ENCODE assay signal across 18 cellular contexts in the genomic region with DNA sequence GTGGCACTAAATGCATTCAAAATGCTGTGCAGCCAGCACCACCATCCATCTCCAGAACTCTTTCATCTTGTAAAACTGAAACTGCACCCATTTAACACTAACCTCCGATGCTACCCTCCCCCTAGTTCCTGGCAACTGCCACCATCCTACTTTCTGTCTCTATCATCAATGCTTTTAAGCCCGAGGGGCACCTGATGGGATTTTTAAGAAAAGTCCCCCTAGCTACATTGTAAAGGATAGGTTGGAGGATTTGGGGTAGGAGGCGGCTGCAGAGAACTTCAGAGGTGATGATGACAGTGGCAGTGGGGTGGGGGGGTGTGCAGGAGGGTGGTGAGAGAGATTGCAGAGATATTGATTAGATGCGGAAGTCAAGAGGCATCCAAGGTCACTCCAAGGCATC. TPM values are rescaled to one million over a fixed set of nuclear protein-coding genes. Genes with fewer than 3 reads are reported as not detected.
DNase-seq lines count a peak whose midpoint lies in the region; ATAC-seq and TF ChIP-seq lines count a peak whose summit lies in the region.
"Had no signal": no experiment of that assay in that cellular context is flagged by ENCODE, and none has a peak within 500 bp of the region (broad histone marks: within the 10 kb centered on the region; RNA-seq: fewer than 3 reads in every experiment).

No MANE protein-coding gene starts in this region.

- no peak for TF ChIP-seq CTCF in uterus (IDR thresholded peaks at IDR 0.05)

- CTCF ChIA-PET in activated CD4-positive, alpha-beta memory T cell treated with anti-CD3 and anti-CD28 coated beads, Interleukin-2, amount 10 ng/mL, durations not matched to agents 7 days and 5 days (lab: Charles Lee) = interaction anchor here (0.7 to 1.3 kb wide), 2 partner anchors 157 to 289 kb away, joined by 3 read pairs; no protein-coding TSS in a partner anchor

- no peaks in the 10 kb centered on the region for H3K36me3 Mint-ChIP-seq in activated T-cell treated with anti-CD3 and anti-CD28 coated beads, Interleukin-2, amount 50 U/mL, for 24 hours (ENCODE audit: low read depth)
- no peaks in the 10 kb centered on the region for H3K36me3 Mint-ChIP-seq in activated CD4-positive, alpha-beta memory T cell treated with anti-CD3 and anti-CD28 coated beads, Interleukin-2, amount 10 ng/mL, durations not matched to agents 7 days and 5 days (ENCODE audit: low read depth)

- no peak for DNase-seq in activated T-cell treated with anti-CD3 and anti-CD28 coated beads, Interleukin-2, amount 50 U/mL, for 24 hours
- DNase-seq in activated T-cell treated with anti-CD3 and anti-CD28 coated beads for 4 hours (no peak), uterus (no peak), nucleus accumbens (lab: John Stamatoyannopoulos, UW) (no peak), NCI-H446 (lab: John Stamatoyannopoulos, UW) (no peak)
- DNase-seq in activated CD4-positive, alpha-beta memory T cell treated with anti-CD3 and anti-CD28 coated beads, Interleukin-2, amount 10 ng/mL, durations not matched to agents 7 days and 5 days = peak; percentile 51
- peak; percentile 50 for DNase-seq in stimulated activated CD8-positive, alpha-beta memory T cell treated with anti-CD3 and anti-CD28 coated beads, Interleukin-4, amount 100 ng/mL, for 48 hours
- DNase-seq: activated gamma-delta T cell treated with Interleukin-2 at 50 U/mL for 16 hours; Calu3; effector CD4-positive, alpha-beta T cell; NCI-H1694; NCI-H510A; OCI-M1; spleen had no signal

- no peak overlapping the region for H3K4me3 ChIP-seq in uterus
- H3K4me3 ChIP-seq: thoracic aorta had no signal

- H3K4me1 Mint-ChIP-seq in activated T-cell treated with anti-CD3 and anti-CD28 coated beads, Interleukin-2, amount 50 U/mL, for 24 hours (ENCODE audit: low read depth) = peaks cover 31% of the 10 kb centered on the region
- H3K4me1 Mint-ChIP-seq in activated CD4-positive, alpha-beta memory T cell treated with anti-CD3 and anti-CD28 coated beads, Interleukin-2, amount 10 ng/mL, durations not matched to agents 7 days and 5 days = peaks cover 43% of the 10 kb centered on the region

- no peaks in the 10 kb centered on the region for H3K36me3 ChIP-seq in uterus
- H3K36me3 ChIP-seq: spleen, thoracic aorta had no signal

- H3K27ac ChIP-seq in uterus = no peak overlapping the region
- H3K27ac ChIP-seq: spleen, thoracic aorta, VCaP had no signal

- no peak for TF ChIP-seq POLR2A in uterus (IDR thresholded peaks at IDR 0.05)

- no peaks in the 10 kb centered on the region for H3K4me1 ChIP-seq in uterus

- peak overlapping the region; percentile 13 for H3K4me3 Mint-ChIP-seq in activated T-cell treated with anti-CD3 and anti-CD28 coated beads, Interleukin-2, amount 50 U/mL, for 24 hours
- H3K4me3 Mint-ChIP-seq in activated CD4-positive, alpha-beta memory T cell treated with anti-CD3 and anti-CD28 coated beads, Interleukin-2, amount 10 ng/mL, durations not matched to agents 7 days and 5 days = peak overlapping the region; percentile 51

- no peaks in the 10 kb centered on the region for H3K9me3 ChIP-seq in uterus
- H3K9me3 ChIP-seq: spleen, thoracic aorta had no signal

- intact Hi-C loops in uterus (cut with DNase I; ENCODE audit: low total_unique reads) = no loop called here

- peak; percentile 53 for ATAC-seq in GM19351 (IDR thresholded peaks at IDR 0.05; ENCODE audit: unreplicated experiment)
- ATAC-seq: left lobe of liver had no signal

- peak overlapping the region; percentile 12 for H3K27ac Mint-ChIP-seq in activated T-cell treated with anti-CD3 and anti-CD28 coated beads, Interleukin-2, amount 50 U/mL, for 24 hours
- peak overlapping the region; percentile 78 for H3K27ac Mint-ChIP-seq in activated CD4-positive, alpha-beta memory T cell treated with anti-CD3 and anti-CD28 coated beads, Interleukin-2, amount 10 ng/mL, durations not matched to agents 7 days and 5 days

- H3K27me3 Mint-ChIP-seq in activated T-cell treated with anti-CD3 and anti-CD28 coated beads, Interleukin-2, amount 50 U/mL, for 24 hours = peaks cover 3% of the 10 kb centered on the region
- peaks cover 4% of the 10 kb centered on the region for H3K27me3 Mint-ChIP-seq in activated CD4-positive, alpha-beta memory T cell treated with anti-CD3 and anti-CD28 coated beads, Interleukin-2, amount 10 ng/mL, durations not matched to agents 7 days and 5 days

- H3K27me3 ChIP-seq in uterus = no peaks in the 10 kb centered on the region
- H3K27me3 ChIP-seq: spleen had no signal

- no peaks in the 10 kb centered on the region for H3K9me3 Mint-ChIP-seq in activated T-cell treated with anti-CD3 and anti-CD28 coated beads, Interleukin-2, amount 50 U/mL, for 24 hours
- H3K9me3 Mint-ChIP-seq in activated CD4-positive, alpha-beta memory T cell treated with anti-CD3 and anti-CD28 coated beads, Interleukin-2, amount 10 ng/mL, durations not matched to agents 7 days and 5 days = no peaks in the 10 kb centered on the region

- POLR2A ChIA-PET in activated CD4-positive, alpha-beta memory T cell treated with anti-CD3 and anti-CD28 coated beads, Interleukin-2, amount 10 ng/mL, durations not matched to agents 7 days and 5 days (lab: Charles Lee) = interaction anchor here (0.7 to 6.5 kb wide), 3 partner anchors 12 to 18 kb away, joined by 3 to 45 read pairs (median 18); a partner anchor contains a TSS

RNA-seq across cellular contexts. Expression of a gene that starts 10.8 kb away (rescaled TPM):
- 100 to 1,000 TPM; 335 to 351 TPM for total RNA-seq in activated CD4-positive, alpha-beta memory T cell treated with anti-CD3 and anti-CD28 coated beads, Interleukin-2, amount 10 ng/mL, durations not matched to agents 7 days and 5 days
- total RNA-seq in uterus = 100 to 1,000 TPM; 155 to 275 (median 254) TPM

Comparison
In these comparisons a context has a peak if more than half of its experiments do, and no peak if none do; other contexts are left out.
1. DNase-seq: peak in activated CD4-positive, alpha-beta memory T cell treated with anti-CD3 and anti-CD28 coated beads, Interleukin-2, amount 10 ng/mL, durations not matched to agents 7 days and 5 days (single experiment) and stimulated activated CD8-positive, alpha-beta memory T cell treated with anti-CD3 and anti-CD28 coated beads, Interleukin-4, amount 100 ng/mL, for 48 hours (single experiment); none in activated T-cell treated with anti-CD3 and anti-CD28 coated beads, Interleukin-2, amount 50 U/mL, for 24 hours (single experiment), activated T-cell treated with anti-CD3 and anti-CD28 coated beads for 4 hours (single experiment), uterus (0 of 2), nucleus accumbens (0 of 56) and NCI-H446 (0 of 2).